ENCODE assay signal across 8 cellular contexts in the genomic region with DNA sequence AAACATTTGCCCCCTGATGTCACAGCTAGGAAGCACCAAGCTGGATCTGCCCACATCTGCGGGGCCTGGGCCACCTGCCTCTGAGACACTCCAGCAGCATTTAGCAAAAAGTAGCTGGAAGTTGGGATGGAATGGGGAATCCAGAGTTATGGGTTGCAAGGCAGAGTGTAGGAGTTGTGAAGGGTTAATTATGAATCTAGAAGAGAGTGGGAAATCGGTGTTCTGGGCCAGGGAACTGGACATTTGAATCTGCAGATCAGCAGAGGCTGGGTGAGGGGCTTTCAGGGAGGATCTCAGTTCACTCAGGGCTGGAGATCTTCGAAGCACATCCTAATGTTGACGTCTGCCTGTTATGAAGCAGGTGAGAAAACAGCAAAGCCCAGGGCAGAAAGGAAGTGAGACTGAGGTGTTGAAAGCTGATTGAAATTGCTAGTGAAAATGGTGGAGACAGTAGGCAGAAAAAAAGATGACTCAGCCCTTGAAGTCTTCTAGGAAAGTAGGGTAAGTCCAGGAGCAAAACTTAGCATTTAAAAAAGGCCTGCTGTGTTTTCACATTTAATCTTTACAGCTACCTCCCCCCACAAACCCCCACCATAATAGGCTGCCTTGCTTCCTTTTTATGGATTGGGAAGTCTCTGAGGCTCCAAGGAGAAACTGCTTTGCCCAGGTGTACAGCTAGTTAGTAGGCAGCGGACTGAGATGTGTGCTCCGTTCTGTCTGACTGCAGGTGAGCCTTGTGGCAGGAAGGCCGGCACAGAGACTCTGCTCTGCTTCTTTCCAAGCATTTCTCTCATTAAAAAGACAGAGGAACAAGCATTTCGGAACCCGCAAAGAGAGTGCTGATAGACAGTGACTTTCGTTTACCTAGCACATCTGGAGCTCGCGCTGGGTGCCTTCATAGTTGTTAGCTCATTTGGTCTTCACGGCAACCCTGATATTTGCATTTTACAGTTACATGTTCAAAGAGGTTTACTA. TPM values are rescaled to one million over a fixed set of nuclear protein-coding genes. Genes with fewer than 3 reads are reported as not detected.
DNase-seq lines count a peak whose midpoint lies in the region; ATAC-seq and TF ChIP-seq lines count a peak whose summit lies in the region.

No MANE protein-coding gene starts in this region.

- no peaks in the 10 kb centered on the region for H3K9me3 ChIP-seq in HUES48 (ENCODE audit: control insufficient read depth, insufficient read depth, low read length)
- no peaks in the 10 kb centered on the region for H3K9me3 ChIP-seq in upper lobe of right lung

- TF ChIP-seq CTCF in fibroblast of pulmonary artery (IDR thresholded peaks at IDR 0.05; ENCODE audit: low read length, missing control alignments) (no peak), upper lobe of right lung (IDR thresholded peaks at IDR 0.05) (no peak)

- DNase-seq in fibroblast of pulmonary artery (ENCODE audit: low read depth), result peak; percentile 38
- DNase-seq in A172 (ENCODE audit: low spot score), result no peak
- no peak for DNase-seq in HuH-7 (ENCODE audit: low spot score)
- DNase-seq in upper lobe of right lung, result no peak
- no peak for DNase-seq in foreskin melanocyte

- peak overlapping the region; percentile 25; the same call in 1 of the 2 replicates for H3K9ac ChIP-seq in HUES48 (ENCODE audit: low read depth, low read length)

- peak overlapping the region; percentile 97 for H3K27ac ChIP-seq in HUES48 (ENCODE audit: low read depth, low read length)
- H3K27ac ChIP-seq in upper lobe of right lung, result no peak overlapping the region

- H3K27me3 ChIP-seq in HUES48 (ENCODE audit: control insufficient read depth, insufficient read depth, low read length) (peaks cover 6% of the 10 kb centered on the region; the same call in 1 of the 2 replicates), upper lobe of right lung (no peaks in the 10 kb centered on the region)

- ATAC-seq in GM18861 (IDR thresholded peaks at IDR 0.05; ENCODE audit: unreplicated experiment) (peak; percentile 84), GM21529 (IDR thresholded peaks at IDR 0.05; ENCODE audit: unreplicated experiment) (peak; percentile 93), upper lobe of right lung (no peak)

- intact Hi-C loops in upper lobe of right lung (cut with DNase I), result no loop called here

- H3K4me1 ChIP-seq in HUES48 (ENCODE audit: control insufficient read depth, insufficient read depth, low read length) (peaks cover 57% of the 10 kb centered on the region), upper lobe of right lung (peaks cover under 1% of the 10 kb centered on the region)

- H3K36me3 ChIP-seq in HUES48 (ENCODE audit: control insufficient read depth, insufficient read depth, low read length) (peaks cover 16% of the 10 kb centered on the region), upper lobe of right lung (no peaks in the 10 kb centered on the region)

- H3K4me3 ChIP-seq in HUES48 (ENCODE audit: low read depth, low read length) (peak overlapping the region; percentile 14), fibroblast of pulmonary artery (replicated peaks; ENCODE audit: low read depth, low read length) (no peak overlapping the region), upper lobe of right lung (no peak overlapping the region)

RNA-seq across cellular contexts. Expression of gene VANGL1, which starts 7.2 kb away (rescaled TPM):
- total RNA-seq in A172 (2014; rRNA removed; shearing (Covaris generic)), result 21.9 and 29.9 TPM in 2 replicates
- total RNA-seq in upper lobe of right lung, result 10.4 TPM
